ENCODE assay signal across 8 cellular contexts in the genomic region with DNA sequence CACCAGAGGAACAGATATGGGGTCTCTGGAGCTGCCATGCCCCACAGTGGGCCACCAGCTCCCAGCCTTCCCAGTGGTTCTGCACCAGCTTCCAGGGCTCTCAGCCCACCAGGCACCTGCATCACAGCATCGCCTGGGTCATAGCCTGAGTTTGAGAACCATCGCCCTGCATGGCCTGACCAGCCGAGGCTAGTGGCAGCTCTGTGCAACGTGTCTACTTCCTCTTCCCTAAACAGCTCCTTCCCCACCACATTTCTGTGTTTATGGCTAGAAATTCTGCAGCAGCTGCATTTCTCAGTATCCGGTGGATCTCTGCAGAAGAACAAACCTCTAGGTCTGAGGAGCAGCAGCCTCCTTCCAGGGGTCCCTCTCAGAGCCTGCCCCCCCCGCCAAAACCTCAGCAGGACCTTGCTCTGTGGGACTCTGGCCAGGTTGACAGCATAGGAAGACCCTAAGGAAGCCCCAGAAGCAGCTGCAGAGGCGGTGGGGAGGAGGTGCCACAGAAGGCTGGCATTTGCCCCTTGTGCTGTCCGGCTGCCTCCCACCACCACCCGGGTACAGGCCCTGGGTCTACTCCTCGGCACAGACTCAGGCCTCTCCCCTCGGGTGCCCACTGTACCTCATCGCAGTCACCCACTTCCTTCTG. TPM values are rescaled to one million over a fixed set of nuclear protein-coding genes. Genes with fewer than 3 reads are reported as not detected.
A peak's percentile ranks its signal among the peaks of the same experiment; 100 is the strongest.
DNase-seq lines count a peak whose midpoint lies in the region; ATAC-seq and TF ChIP-seq lines count a peak whose summit lies in the region.
"Had no signal": no experiment of that assay in that cellular context is flagged by ENCODE, and none has a peak within 500 bp of the region (broad histone marks: within the 10 kb centered on the region; RNA-seq: fewer than 3 reads in every experiment).

No MANE protein-coding gene starts in this region.

- H3K27ac ChIP-seq in duodenal mucosa (ENCODE audit: low read depth, low read length): no peak overlapping the region

- TF ChIP-seq POLR2A in lower leg skin (IDR thresholded peaks at IDR 0.05): no peak

- H3K4me3 ChIP-seq in duodenal mucosa (ENCODE audit: low read depth in 1 of 2, low read length in 2 of 2) (peak overlapping the region; percentile 10 to 19), lower leg skin (ENCODE audit: low read depth, poor library complexity, severe bottlenecking) (no peak overlapping the region)

- intact Hi-C loops in lower leg skin (cut with DNase I; ENCODE audit: low total_unique reads): loop anchor here (5.0 kb wide), 1 partner anchor 62 kb away; the partner anchor contains the start of gene NFKBIA

- H3K9me3 Mint-ChIP-seq in stimulated activated memory B cell treated with anti-CD40 and anti-IgM and Interleukin-4, amounts not matched to agents 10 μg/mL and 1 μg/mL and 100 μg/mL, for 72 hours: no peaks in the 10 kb centered on the region

- H3K4me3 Mint-ChIP-seq in stimulated activated memory B cell treated with anti-CD40 and anti-IgM and Interleukin-4, amounts not matched to agents 10 μg/mL and 1 μg/mL and 100 μg/mL, for 72 hours: peak overlapping the region; percentile 18

- H3K27ac Mint-ChIP-seq in stimulated activated memory B cell treated with anti-CD40 and anti-IgM and Interleukin-4, amounts not matched to agents 10 μg/mL and 1 μg/mL and 100 μg/mL, for 72 hours: peak overlapping the region; percentile 77

- H3K36me3 ChIP-seq in duodenal mucosa (ENCODE audit: control insufficient read depth in 1 of 2, insufficient read depth in 2 of 2, low read length in 2 of 2): no peaks in the 10 kb centered on the region

- H3K9me3 ChIP-seq in duodenal mucosa (ENCODE audit: control insufficient read depth in 1 of 2, low read length in 2 of 2): no peaks in the 10 kb centered on the region

- no peaks in the 10 kb centered on the region for H3K36me3 Mint-ChIP-seq in stimulated activated memory B cell treated with anti-CD40 and anti-IgM and Interleukin-4, amounts not matched to agents 10 μg/mL and 1 μg/mL and 100 μg/mL, for 72 hours

- ATAC-seq in GM21447 (IDR thresholded peaks at IDR 0.05; ENCODE audit: unreplicated experiment): peak; percentile 69
- ATAC-seq in stimulated activated memory B cell treated with anti-CD40 and anti-IgM and Interleukin-4, amounts not matched to agents 10 μg/mL and 1 μg/mL and 100 μg/mL, for 72 hours: peak; percentile 79

- H3K4me1 Mint-ChIP-seq in stimulated activated memory B cell treated with anti-CD40 and anti-IgM and Interleukin-4, amounts not matched to agents 10 μg/mL and 1 μg/mL and 100 μg/mL, for 72 hours: peaks cover 15% of the 10 kb centered on the region

- no peaks in the 10 kb centered on the region for H3K27me3 ChIP-seq in duodenal mucosa (ENCODE audit: control insufficient read depth in 1 of 2, insufficient read depth in 2 of 2, low read length in 2 of 2)

- peak overlapping the region; percentile 9 to 43 for H3K9ac ChIP-seq in duodenal mucosa (ENCODE audit: low read depth in 1 of 2, low read length in 2 of 2)

- DNase-seq in KG1 (lab: John Stamatoyannopoulos, UW) (peak; percentile 78), lower leg skin (ENCODE audit: low spot score in 2 of 2) (no peak), NCI-H748 treated with DMSO at 0.1 percent for 48 hours (lab: John Stamatoyannopoulos, UW) (no peak), SK-N-DZ (ENCODE audit: low spot score) (no peak)
- DNase-seq: NCI-H146 had no signal

- TF ChIP-seq CTCF in lower leg skin (IDR thresholded peaks at IDR 0.05): no peak

- H3K27me3 Mint-ChIP-seq in stimulated activated memory B cell treated with anti-CD40 and anti-IgM and Interleukin-4, amounts not matched to agents 10 μg/mL and 1 μg/mL and 100 μg/mL, for 72 hours: no peaks in the 10 kb centered on the region

- 62 to 69% methylated on average over 12 of the region's 12 CpGs for WGBS in lower leg skin, 2 donors

- H3K4me1 ChIP-seq in duodenal mucosa (ENCODE audit: control insufficient read depth in 1 of 2, insufficient read depth in 2 of 2, low read length in 2 of 2): peaks cover 73 to 81% of the 10 kb centered on the region in 2 donors

RNA-seq across cellular contexts. Expression of gene PSMA6, which starts 47.7 kb away (rescaled TPM):
- 100 to 1,000 TPM in 2 of 4 donors, 10 to 100 TPM in 2; 62.7 to 175 (median 102) TPM for total RNA-seq in lower leg skin
- polyA plus RNA-seq in SK-N-DZ (2014; cell fraction: cytosol; rRNA removed): 629 and 652 TPM in 2 replicates
- 256 and 362 TPM in 2 replicates for polyA plus RNA-seq in SK-N-DZ (2014; cell fraction: nucleus; rRNA removed)
